Comparison of ENCODE assay signal across 1 cellular context in the genomic region with DNA sequence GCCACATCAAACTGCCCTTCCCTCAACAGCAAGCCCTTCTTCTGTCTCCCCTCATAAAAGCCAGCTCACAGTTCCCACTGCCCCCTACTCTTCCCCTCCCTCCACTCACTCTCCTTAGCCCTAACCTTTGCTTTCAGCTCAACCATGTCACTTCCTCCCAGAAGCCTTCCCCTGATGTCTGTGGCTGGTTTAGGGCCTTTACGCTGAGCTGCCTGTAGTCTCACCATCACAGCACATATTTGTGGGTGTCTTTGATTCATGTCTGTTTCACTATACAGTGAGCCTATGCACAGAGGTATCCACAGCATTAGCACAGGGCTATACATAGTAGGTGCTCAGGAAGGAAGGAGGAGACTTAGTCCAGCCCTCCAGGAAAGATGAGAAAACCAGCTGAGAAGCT.
TF ChIP-seq lines count a peak whose summit lies in the region.

No MANE protein-coding gene starts in this region.

TF ChIP-seq in H1, 55 proteins besides CTCF, POLR2A, EP300 and RAD21:
- TF ChIP-seq MAFK (IDR thresholded peaks at IDR 0.05; ENCODE audit: low read depth, low read length) (no peak), ZNF274 (IDR thresholded peaks at IDR 0.05; ENCODE audit: borderline replicate concordance, extremely low read depth, low read length) (no peak), NRF1 (IDR thresholded peaks at IDR 0.05; ENCODE audit: low read depth, low read length) (no peak), KDM1A (IDR thresholded peaks at IDR 0.05; ENCODE audit: borderline replicate concordance, low read length) (no peak)
- TF ChIP-seq, protein P1, sequence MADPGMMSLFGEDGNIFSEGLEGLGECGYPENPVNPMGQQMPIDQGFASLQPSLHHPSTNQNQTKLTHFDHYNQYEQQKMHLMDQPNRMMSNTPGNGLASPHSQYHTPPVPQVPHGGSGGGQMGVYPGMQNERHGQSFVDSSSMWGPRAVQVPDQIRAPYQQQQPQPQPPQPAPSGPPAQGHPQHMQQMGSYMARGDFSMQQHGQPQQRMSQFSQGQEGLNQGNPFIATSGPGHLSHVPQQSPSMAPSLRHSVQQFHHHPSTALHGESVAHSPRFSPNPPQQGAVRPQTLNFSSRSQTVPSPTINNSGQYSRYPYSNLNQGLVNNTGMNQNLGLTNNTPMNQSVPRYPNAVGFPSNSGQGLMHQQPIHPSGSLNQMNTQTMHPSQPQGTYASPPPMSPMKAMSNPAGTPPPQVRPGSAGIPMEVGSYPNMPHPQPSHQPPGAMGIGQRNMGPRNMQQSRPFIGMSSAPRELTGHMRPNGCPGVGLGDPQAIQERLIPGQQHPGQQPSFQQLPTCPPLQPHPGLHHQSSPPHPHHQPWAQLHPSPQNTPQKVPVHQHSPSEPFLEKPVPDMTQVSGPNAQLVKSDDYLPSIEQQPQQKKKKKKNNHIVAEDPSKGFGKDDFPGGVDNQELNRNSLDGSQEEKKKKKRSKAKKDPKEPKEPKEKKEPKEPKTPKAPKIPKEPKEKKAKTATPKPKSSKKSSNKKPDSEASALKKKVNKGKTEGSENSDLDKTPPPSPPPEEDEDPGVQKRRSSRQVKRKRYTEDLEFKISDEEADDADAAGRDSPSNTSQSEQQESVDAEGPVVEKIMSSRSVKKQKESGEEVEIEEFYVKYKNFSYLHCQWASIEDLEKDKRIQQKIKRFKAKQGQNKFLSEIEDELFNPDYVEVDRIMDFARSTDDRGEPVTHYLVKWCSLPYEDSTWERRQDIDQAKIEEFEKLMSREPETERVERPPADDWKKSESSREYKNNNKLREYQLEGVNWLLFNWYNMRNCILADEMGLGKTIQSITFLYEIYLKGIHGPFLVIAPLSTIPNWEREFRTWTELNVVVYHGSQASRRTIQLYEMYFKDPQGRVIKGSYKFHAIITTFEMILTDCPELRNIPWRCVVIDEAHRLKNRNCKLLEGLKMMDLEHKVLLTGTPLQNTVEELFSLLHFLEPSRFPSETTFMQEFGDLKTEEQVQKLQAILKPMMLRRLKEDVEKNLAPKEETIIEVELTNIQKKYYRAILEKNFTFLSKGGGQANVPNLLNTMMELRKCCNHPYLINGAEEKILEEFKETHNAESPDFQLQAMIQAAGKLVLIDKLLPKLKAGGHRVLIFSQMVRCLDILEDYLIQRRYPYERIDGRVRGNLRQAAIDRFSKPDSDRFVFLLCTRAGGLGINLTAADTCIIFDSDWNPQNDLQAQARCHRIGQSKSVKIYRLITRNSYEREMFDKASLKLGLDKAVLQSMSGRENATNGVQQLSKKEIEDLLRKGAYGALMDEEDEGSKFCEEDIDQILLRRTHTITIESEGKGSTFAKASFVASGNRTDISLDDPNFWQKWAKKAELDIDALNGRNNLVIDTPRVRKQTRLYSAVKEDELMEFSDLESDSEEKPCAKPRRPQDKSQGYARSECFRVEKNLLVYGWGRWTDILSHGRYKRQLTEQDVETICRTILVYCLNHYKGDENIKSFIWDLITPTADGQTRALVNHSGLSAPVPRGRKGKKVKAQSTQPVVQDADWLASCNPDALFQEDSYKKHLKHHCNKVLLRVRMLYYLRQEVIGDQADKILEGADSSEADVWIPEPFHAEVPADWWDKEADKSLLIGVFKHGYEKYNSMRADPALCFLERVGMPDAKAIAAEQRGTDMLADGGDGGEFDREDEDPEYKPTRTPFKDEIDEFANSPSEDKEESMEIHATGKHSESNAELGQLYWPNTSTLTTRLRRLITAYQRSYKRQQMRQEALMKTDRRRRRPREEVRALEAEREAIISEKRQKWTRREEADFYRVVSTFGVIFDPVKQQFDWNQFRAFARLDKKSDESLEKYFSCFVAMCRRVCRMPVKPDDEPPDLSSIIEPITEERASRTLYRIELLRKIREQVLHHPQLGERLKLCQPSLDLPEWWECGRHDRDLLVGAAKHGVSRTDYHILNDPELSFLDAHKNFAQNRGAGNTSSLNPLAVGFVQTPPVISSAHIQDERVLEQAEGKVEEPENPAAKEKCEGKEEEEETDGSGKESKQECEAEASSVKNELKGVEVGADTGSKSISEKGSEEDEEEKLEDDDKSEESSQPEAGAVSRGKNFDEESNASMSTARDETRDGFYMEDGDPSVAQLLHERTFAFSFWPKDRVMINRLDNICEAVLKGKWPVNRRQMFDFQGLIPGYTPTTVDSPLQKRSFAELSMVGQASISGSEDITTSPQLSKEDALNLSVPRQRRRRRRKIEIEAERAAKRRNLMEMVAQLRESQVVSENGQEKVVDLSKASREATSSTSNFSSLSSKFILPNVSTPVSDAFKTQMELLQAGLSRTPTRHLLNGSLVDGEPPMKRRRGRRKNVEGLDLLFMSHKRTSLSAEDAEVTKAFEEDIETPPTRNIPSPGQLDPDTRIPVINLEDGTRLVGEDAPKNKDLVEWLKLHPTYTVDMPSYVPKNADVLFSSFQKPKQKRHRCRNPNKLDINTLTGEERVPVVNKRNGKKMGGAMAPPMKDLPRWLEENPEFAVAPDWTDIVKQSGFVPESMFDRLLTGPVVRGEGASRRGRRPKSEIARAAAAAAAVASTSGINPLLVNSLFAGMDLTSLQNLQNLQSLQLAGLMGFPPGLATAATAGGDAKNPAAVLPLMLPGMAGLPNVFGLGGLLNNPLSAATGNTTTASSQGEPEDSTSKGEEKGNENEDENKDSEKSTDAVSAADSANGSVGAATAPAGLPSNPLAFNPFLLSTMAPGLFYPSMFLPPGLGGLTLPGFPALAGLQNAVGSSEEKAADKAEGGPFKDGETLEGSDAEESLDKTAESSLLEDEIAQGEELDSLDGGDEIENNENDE (IDR thresholded peaks at IDR 0.05; ENCODE audit: insufficient replicate concordance, low read length), result no peak
